Comparison of ENCODE assay signal across 8 cellular contexts in genomic region chr16:81443688-81444447, GRCh38.
DNase-seq lines count a peak whose midpoint lies in the region; ATAC-seq and TF ChIP-seq lines count a peak whose summit lies in the region.

No MANE protein-coding gene starts in this region.

- H3K4me1 Mint-ChIP-seq in dendritic cell treated with granulocyte-macrophage colony-stimulating factor and Interleukin-4, amounts not matched to agents 40 ng/mL and 50 ng/mL, for 4 days (ENCODE audit: low read depth), result peaks cover 50% of the 10 kb centered on the region

- peak overlapping the region; percentile 52 for H3K4me3 ChIP-seq in AG09309 (ENCODE audit: control insufficient read depth, low read depth, low read length)
- H3K4me3 ChIP-seq in Loucy (ENCODE audit: low read length, poor library complexity, severe bottlenecking), result peak overlapping the region; percentile 66
- no peak overlapping the region for H3K4me3 ChIP-seq in mucosa of stomach (ENCODE audit: low read length)

- no peaks in the 10 kb centered on the region for H3K9me2 ChIP-seq in Loucy (replicated peaks; ENCODE audit: low read depth, low read length)

- no peaks in the 10 kb centered on the region for H3K9me3 ChIP-seq in Loucy (ENCODE audit: insufficient read depth, low read depth, low read length)
- no peaks in the 10 kb centered on the region for H3K9me3 ChIP-seq in mucosa of stomach (ENCODE audit: control insufficient read depth, low read length)

- peaks cover 38% of the 10 kb centered on the region for H3K79me2 ChIP-seq in Loucy (ENCODE audit: insufficient read depth, low read length)

- DNase-seq in AG09309 (ENCODE audit: low read depth), result no peak
- DNase-seq in NCI-H524 treated with DMSO at 0.1 percent for 48 hours (lab: John Stamatoyannopoulos, UW), result no peak
- no peak for DNase-seq in NCI-H2196 treated with DMSO at 0.1 percent for 48 hours (lab: John Stamatoyannopoulos, UW; ENCODE audit: unreplicated experiment)
- DNase-seq in T1000 (lab: John Stamatoyannopoulos, UW), result no peak

- H3K36me3 ChIP-seq in Loucy (ENCODE audit: insufficient read depth, low read length), result no peaks in the 10 kb centered on the region
- H3K36me3 ChIP-seq in mucosa of stomach (ENCODE audit: control insufficient read depth, insufficient read depth, low read length), result no peaks in the 10 kb centered on the region

- peak overlapping the region; percentile 53; the same call in 1 of the 2 replicates for H2AFZ ChIP-seq in Loucy (ENCODE audit: low read length)

- H3K4me2 ChIP-seq in Loucy (ENCODE audit: low read depth, low read length, poor library complexity, severe bottlenecking), result peak overlapping the region; percentile 57

- H4K20me1 ChIP-seq in Loucy (ENCODE audit: insufficient read depth, low read length, poor library complexity, severe bottlenecking), result peaks cover 28% of the 10 kb centered on the region

- H3K27me3 Mint-ChIP-seq in dendritic cell treated with granulocyte-macrophage colony-stimulating factor and Interleukin-4, amounts not matched to agents 40 ng/mL and 50 ng/mL, for 4 days, result peaks cover 24% of the 10 kb centered on the region

- no peaks in the 10 kb centered on the region for H3F3A ChIP-seq in Loucy (ENCODE audit: low read depth)

- H3K4me1 ChIP-seq in Loucy (ENCODE audit: insufficient read depth, low read length, poor library complexity, severe bottlenecking) (peaks cover 37% of the 10 kb centered on the region), mucosa of stomach (ENCODE audit: control insufficient read depth, insufficient read depth, low read length) (peaks cover 35% of the 10 kb centered on the region)

- TF ChIP-seq CTCF in AG09309 (IDR thresholded peaks at IDR 0.05; ENCODE audit: control insufficient read depth, insufficient read depth, low read depth, low read length, missing control alignments) (no peak), Loucy (conservative IDR thresholded peaks at IDR 0.05; ENCODE audit: low read length) (no peak)

- H3K27ac Mint-ChIP-seq in dendritic cell treated with granulocyte-macrophage colony-stimulating factor and Interleukin-4, amounts not matched to agents 40 ng/mL and 50 ng/mL, for 4 days, result peak overlapping the region; percentile 78

- no peaks in the 10 kb centered on the region for H3K9me3 Mint-ChIP-seq in dendritic cell treated with granulocyte-macrophage colony-stimulating factor and Interleukin-4, amounts not matched to agents 40 ng/mL and 50 ng/mL, for 4 days

- ATAC-seq in GM19023 (IDR thresholded peaks at IDR 0.05; ENCODE audit: unreplicated experiment), result no peak

- H3K9ac ChIP-seq in Loucy (ENCODE audit: low read depth, low read length, poor library complexity, severe bottlenecking), result peak overlapping the region; percentile 35
- H3K9ac ChIP-seq in mucosa of stomach (ENCODE audit: low read length), result peak overlapping the region; percentile 59

- H3K4me3 Mint-ChIP-seq in dendritic cell treated with granulocyte-macrophage colony-stimulating factor and Interleukin-4, amounts not matched to agents 40 ng/mL and 50 ng/mL, for 4 days, result peak overlapping the region; percentile 53

- H3K36me3 Mint-ChIP-seq in dendritic cell treated with granulocyte-macrophage colony-stimulating factor and Interleukin-4, amounts not matched to agents 40 ng/mL and 50 ng/mL, for 4 days (ENCODE audit: low read depth), result peaks cover 31% of the 10 kb centered on the region

- H3K27me3 ChIP-seq in Loucy (ENCODE audit: insufficient read depth, low read length, poor library complexity, severe bottlenecking), result no peaks in the 10 kb centered on the region
- H3K27me3 ChIP-seq in mucosa of stomach (ENCODE audit: control insufficient read depth, insufficient read depth, low read length), result no peaks in the 10 kb centered on the region

- intact Hi-C loops in dendritic cell treated with granulocyte-macrophage colony-stimulating factor and Interleukin-4, amounts not matched to agents 40 ng/mL and 50 ng/mL, for 4 days (cut with micrococcal nuclease), result no loop called here
